ENCODE assay signal across 10 cellular contexts in genomic region chr2:2698182-2699116, GRCh38.
DNase-seq lines count a peak whose midpoint lies in the region; ATAC-seq and TF ChIP-seq lines count a peak whose summit lies in the region.
"Had no signal": no experiment of that assay in that cellular context is flagged by ENCODE, and none has a peak within 500 bp of the region (broad histone marks: within the 10 kb centered on the region; RNA-seq: fewer than 3 reads in every experiment).

No MANE protein-coding gene starts in this region.

- no peaks in the 10 kb centered on the region for H3K27me3 Mint-ChIP-seq in activated CD4-positive, alpha-beta T cell treated with anti-CD3 and anti-CD28 coated beads, Interleukin-2, amount 10 ng/mL, durations not matched to agents 24 days and 14 days
- H3K27me3 Mint-ChIP-seq in progenitor cell of endocrine pancreas, result peaks cover 34% of the 10 kb centered on the region

- intact Hi-C loops in activated CD4-positive, alpha-beta T cell treated with anti-CD3 and anti-CD28 coated beads, Interleukin-2, amount 10 ng/mL, durations not matched to agents 24 days and 14 days (cut with micrococcal nuclease), result no loop called here

- H3K9me3 Mint-ChIP-seq in activated CD4-positive, alpha-beta T cell treated with anti-CD3 and anti-CD28 coated beads, Interleukin-2, amount 10 ng/mL, durations not matched to agents 24 days and 14 days, result no peaks in the 10 kb centered on the region
- no peaks in the 10 kb centered on the region for H3K9me3 Mint-ChIP-seq in progenitor cell of endocrine pancreas (ENCODE audit: low read depth)

- TF ChIP-seq CTCF in LNCaP clone FGC (IDR thresholded peaks at IDR 0.05; ENCODE audit: control insufficient read depth, extremely low read depth, insufficient read depth) (peak; percentile 46), progenitor cell of endocrine pancreas (IDR thresholded peaks at IDR 0.05; ENCODE audit: unreplicated experiment) (peak; percentile 57)

- DNase-seq in activated CD4-positive, alpha-beta T cell treated with anti-CD3 and anti-CD28 coated beads, Interleukin-2, amount 10 ng/mL, durations not matched to agents 24 days and 14 days, result peak; percentile 59
- no peak for DNase-seq in activated CD4-positive, alpha-beta T cell treated with anti-CD3 and anti-CD28 coated beads for 4 hours
- DNase-seq in LNCaP clone FGC (ENCODE audit: low read depth) (peak; percentile 40), UCSD-AML1 (lab: John Stamatoyannopoulos, UW; ENCODE audit: unreplicated experiment) (peak; percentile 36), progenitor cell of endocrine pancreas (ENCODE audit: low spot score, unreplicated experiment) (no peak), NCI-H1930 (lab: John Stamatoyannopoulos, UW) (no peak), NCI-H1105 treated with DMSO at 0.1 percent for 48 hours (lab: John Stamatoyannopoulos, UW) (no peak)
- DNase-seq: DMS79 had no signal

- no peak overlapping the region for H3K4me3 ChIP-seq in LNCaP clone FGC (ENCODE audit: low read depth, low read length)
- H3K4me3 ChIP-seq: thoracic aorta had no signal

- no peaks in the 10 kb centered on the region for H3K36me3 Mint-ChIP-seq in activated CD4-positive, alpha-beta T cell treated with anti-CD3 and anti-CD28 coated beads, Interleukin-2, amount 10 ng/mL, durations not matched to agents 24 days and 14 days (ENCODE audit: low read depth)
- H3K36me3 Mint-ChIP-seq in progenitor cell of endocrine pancreas (ENCODE audit: insufficient read depth), result no peaks in the 10 kb centered on the region

- H3K4me3 Mint-ChIP-seq in activated CD4-positive, alpha-beta T cell treated with anti-CD3 and anti-CD28 coated beads, Interleukin-2, amount 10 ng/mL, durations not matched to agents 24 days and 14 days, result no peak overlapping the region
- no peak overlapping the region for H3K4me3 Mint-ChIP-seq in progenitor cell of endocrine pancreas (ENCODE audit: low read depth)

- no peak for ATAC-seq in HG03521 (IDR thresholded peaks at IDR 0.05; ENCODE audit: unreplicated experiment)

- H3K27ac Mint-ChIP-seq in activated CD4-positive, alpha-beta T cell treated with anti-CD3 and anti-CD28 coated beads, Interleukin-2, amount 10 ng/mL, durations not matched to agents 24 days and 14 days, result no peak overlapping the region
- H3K27ac Mint-ChIP-seq in progenitor cell of endocrine pancreas, result no peak overlapping the region

- H3K4me1 Mint-ChIP-seq in activated CD4-positive, alpha-beta T cell treated with anti-CD3 and anti-CD28 coated beads, Interleukin-2, amount 10 ng/mL, durations not matched to agents 24 days and 14 days, result no peaks in the 10 kb centered on the region
- peaks cover 2% of the 10 kb centered on the region for H3K4me1 Mint-ChIP-seq in progenitor cell of endocrine pancreas (ENCODE audit: low read depth)

Comparison
In these comparisons a context has a peak if more than half of its experiments do, and no peak if none do; other contexts are left out.
1. DNase-seq: peak in activated CD4-positive, alpha-beta T cell treated with anti-CD3 and anti-CD28 coated beads, Interleukin-2, amount 10 ng/mL, durations not matched to agents 24 days and 14 days (single experiment), LNCaP clone FGC (single experiment) and UCSD-AML1 (single experiment); none in activated CD4-positive, alpha-beta T cell treated with anti-CD3 and anti-CD28 coated beads for 4 hours (0 of 2), progenitor cell of endocrine pancreas (single experiment), NCI-H1930 (0 of 2) and NCI-H1105 treated with DMSO at 0.1 percent for 48 hours (single experiment).